Comparison of ENCODE assay signal across 11 cellular contexts in the genomic region with DNA sequence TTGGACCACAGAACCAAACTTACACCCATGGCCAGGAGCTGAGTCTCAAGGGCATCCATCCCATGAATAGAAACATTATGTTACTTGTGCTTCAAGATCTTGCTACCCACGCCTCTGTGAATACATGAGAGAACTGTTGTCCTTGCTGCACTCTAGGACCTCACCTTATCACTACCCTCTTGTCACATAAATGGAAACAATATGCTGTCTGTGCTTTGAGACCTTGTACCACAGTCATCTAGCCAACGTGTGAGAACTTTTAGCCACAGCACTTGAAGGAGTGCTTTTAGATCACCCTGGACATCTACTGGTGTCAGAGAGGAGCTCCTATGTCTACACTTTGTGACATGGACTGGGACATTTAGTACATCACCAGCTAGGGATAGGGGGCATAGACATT. TPM values are rescaled to one million over a fixed set of nuclear protein-coding genes. Genes with fewer than 3 reads are reported as not detected.
A peak's percentile ranks its signal among the peaks of the same experiment; 100 is the strongest.
DNase-seq lines count a peak whose midpoint lies in the region; ATAC-seq and TF ChIP-seq lines count a peak whose summit lies in the region.
"Had no signal": no experiment of that assay in that cellular context is flagged by ENCODE, and none has a peak within 500 bp of the region (broad histone marks: within the 10 kb centered on the region; RNA-seq: fewer than 3 reads in every experiment).

No MANE protein-coding gene starts in this region.

- peak; percentile 12 to 35 for DNase-seq in activated T-cell treated with anti-CD3 and anti-CD28 coated beads, Interleukin-2, amount 50 U/mL, for 72 hours
- DNase-seq in activated T-cell treated with anti-CD3 and anti-CD28 coated beads for 4 hours, result no peak
- no peak for DNase-seq in effector memory CD4-positive, alpha-beta T cell
- peak; percentile 48 for DNase-seq in testis
- DNase-seq in NCI-H2029 treated with DMSO at 0.1 percent for 48 hours (lab: John Stamatoyannopoulos, UW), result no peak
- no peak for DNase-seq in brain microvascular endothelial cell
- DNase-seq in DMS153 treated with DMSO at 0.1 percent for 48 hours (lab: John Stamatoyannopoulos, UW; ENCODE audit: unreplicated experiment), result no peak
- DNase-seq: left lung, NCI-H1105 treated with DMSO at 0.1 percent for 48 hours had no signal

- peak overlapping the region; percentile 96 for H3K27ac Mint-ChIP-seq in activated T-cell treated with anti-CD3 and anti-CD28 coated beads, Interleukin-2, amount 50 U/mL, for 72 hours
- H3K27ac Mint-ChIP-seq in T-helper 1 cell treated with Interleukin-12 subunit alpha and Interleukin-12 subunit beta and Interleukin-4 antibody, amounts not matched to agents 30 μg/mL and 1 μg/mL, for 36 hours, result peak overlapping the region; percentile 98

- ATAC-seq in activated T-cell treated with anti-CD3 and anti-CD28 coated beads, Interleukin-2, amount 50 U/mL, for 72 hours (replicated peaks in 1 of 2), result peak; percentile 33 to 39
- ATAC-seq: left lung, Right ventricle myocardium inferior had no signal

- in situ Hi-C loops in brain microvascular endothelial cell (cut with HindIII; ENCODE audit: low pct_ligation_motif_present, low sequenced_read_pairs), result no loop called here

- 50 to 67% methylated on average over 1 to 2 of the region's 2 CpGs for WGBS in testis, 2 donors

- H3K27me3 Mint-ChIP-seq in activated T-cell treated with anti-CD3 and anti-CD28 coated beads, Interleukin-2, amount 50 U/mL, for 72 hours (ENCODE audit: low read depth), result no peaks in the 10 kb centered on the region
- H3K27me3 Mint-ChIP-seq in T-helper 1 cell treated with Interleukin-12 subunit alpha and Interleukin-12 subunit beta and Interleukin-4 antibody, amounts not matched to agents 30 μg/mL and 1 μg/mL, for 36 hours (ENCODE audit: low read depth), result no peaks in the 10 kb centered on the region

- H3K27me3 ChIP-seq in effector memory CD4-positive, alpha-beta T cell (replicated peaks; ENCODE audit: control insufficient read depth, insufficient read depth, low read length, poor library complexity, severe bottlenecking), result no peaks in the 10 kb centered on the region
- no peaks in the 10 kb centered on the region for H3K27me3 ChIP-seq in testis
- H3K27me3 ChIP-seq in brain microvascular endothelial cell (replicated peaks), result no peaks in the 10 kb centered on the region
- H3K27me3 ChIP-seq: left lung had no signal

- peaks cover 69% of the 10 kb centered on the region for H3K4me1 Mint-ChIP-seq in activated T-cell treated with anti-CD3 and anti-CD28 coated beads, Interleukin-2, amount 50 U/mL, for 72 hours (ENCODE audit: low read depth)
- H3K4me1 Mint-ChIP-seq in T-helper 1 cell treated with Interleukin-12 subunit alpha and Interleukin-12 subunit beta and Interleukin-4 antibody, amounts not matched to agents 30 μg/mL and 1 μg/mL, for 36 hours (ENCODE audit: low read depth), result peaks cover 44% of the 10 kb centered on the region

- intact Hi-C loops in testis (cut with DNase I; ENCODE audit: low total_unique reads), result no loop called here

- H3K4me3 Mint-ChIP-seq in activated T-cell treated with anti-CD3 and anti-CD28 coated beads, Interleukin-2, amount 50 U/mL, for 72 hours, result peak overlapping the region; percentile 82 to 96
- no peak overlapping the region for H3K4me3 Mint-ChIP-seq in T-helper 1 cell treated with Interleukin-12 subunit alpha and Interleukin-12 subunit beta and Interleukin-4 antibody, amounts not matched to agents 30 μg/mL and 1 μg/mL, for 36 hours

- H3K36me3 Mint-ChIP-seq in activated T-cell treated with anti-CD3 and anti-CD28 coated beads, Interleukin-2, amount 50 U/mL, for 72 hours (ENCODE audit: insufficient read depth in 2 of 2), result peaks cover 9 to 10% of the 10 kb centered on the region in 2 donors
- H3K36me3 Mint-ChIP-seq in T-helper 1 cell treated with Interleukin-12 subunit alpha and Interleukin-12 subunit beta and Interleukin-4 antibody, amounts not matched to agents 30 μg/mL and 1 μg/mL, for 36 hours (ENCODE audit: low read depth), result peaks cover 5% of the 10 kb centered on the region

- no peak overlapping the region for H3K4me3 ChIP-seq in effector memory CD4-positive, alpha-beta T cell (ENCODE audit: insufficient read depth, low read depth, low read length, poor library complexity, severe bottlenecking)
- H3K4me3 ChIP-seq in testis, result no peak overlapping the region
- no peak overlapping the region for H3K4me3 ChIP-seq in brain microvascular endothelial cell (ENCODE audit: low read depth, low read length)
- H3K4me3 ChIP-seq: left lung had no signal

- no peak for TF ChIP-seq CTCF in testis (IDR thresholded peaks at IDR 0.05)
- no peak for TF ChIP-seq CTCF in brain microvascular endothelial cell (IDR thresholded peaks at IDR 0.05; ENCODE audit: low read depth, low read length, missing control alignments)

- H3K4me1 ChIP-seq in effector memory CD4-positive, alpha-beta T cell (ENCODE audit: control insufficient read depth, insufficient read depth, low read length, poor library complexity, severe bottlenecking), result peaks cover 34% of the 10 kb centered on the region
- H3K4me1 ChIP-seq in testis, result no peaks in the 10 kb centered on the region
- H3K4me1 ChIP-seq: left lung had no signal

- H3K9me3 Mint-ChIP-seq in activated T-cell treated with anti-CD3 and anti-CD28 coated beads, Interleukin-2, amount 50 U/mL, for 72 hours, result no peaks in the 10 kb centered on the region
- H3K9me3 Mint-ChIP-seq in T-helper 1 cell treated with Interleukin-12 subunit alpha and Interleukin-12 subunit beta and Interleukin-4 antibody, amounts not matched to agents 30 μg/mL and 1 μg/mL, for 36 hours, result no peaks in the 10 kb centered on the region

- no peaks in the 10 kb centered on the region for H3K9me3 ChIP-seq in effector memory CD4-positive, alpha-beta T cell (ENCODE audit: control insufficient read depth, low read length)
- H3K9me3 ChIP-seq in testis, result no peaks in the 10 kb centered on the region
- H3K9me3 ChIP-seq: left lung had no signal

- peak overlapping the region; percentile 83 for H3K27ac ChIP-seq in effector memory CD4-positive, alpha-beta T cell (ENCODE audit: insufficient read depth, low read length, poor library complexity, severe bottlenecking)
- H3K27ac ChIP-seq in testis, result no peak overlapping the region
- H3K27ac ChIP-seq in brain microvascular endothelial cell, result no peak overlapping the region
- H3K27ac ChIP-seq: left lung had no signal

- H3K36me3 ChIP-seq in effector memory CD4-positive, alpha-beta T cell (ENCODE audit: control insufficient read depth, insufficient read depth, low read length), result no peaks in the 10 kb centered on the region
- H3K36me3 ChIP-seq in testis (ENCODE audit: low read depth, missing control alignments) (no peaks in the 10 kb centered on the region), brain microvascular endothelial cell (replicated peaks) (no peaks in the 10 kb centered on the region)
- H3K36me3 ChIP-seq: left lung had no signal

- TF ChIP-seq POLR2A in testis (IDR thresholded peaks at IDR 0.05), result no peak

RNA-seq across cellular contexts. Expression of a gene that starts 30.7 kb away (rescaled TPM):
- total RNA-seq in activated T-cell treated with anti-CD3 and anti-CD28 coated beads, Interleukin-2, amount 50 U/mL, for 72 hours, result 100 to 1,000 TPM; 608 to 684 TPM
- 100 to 1,000 TPM; 246 to 260 TPM for total RNA-seq in testis
- 131 TPM for polyA plus RNA-seq in testis (ENCODE audit: insufficient read depth, low read depth, low replicate concordance)

Comparison
In these comparisons a context has a peak if more than half of its experiments do, and no peak if none do; other contexts are left out.
1. DNase-seq: peak in activated T-cell treated with anti-CD3 and anti-CD28 coated beads, Interleukin-2, amount 50 U/mL, for 72 hours (2 of 2) and testis (single experiment); none in activated T-cell treated with anti-CD3 and anti-CD28 coated beads for 4 hours (single experiment), effector memory CD4-positive, alpha-beta T cell (0 of 3), NCI-H2029 treated with DMSO at 0.1 percent for 48 hours (single experiment), brain microvascular endothelial cell (single experiment) and DMS153 treated with DMSO at 0.1 percent for 48 hours (single experiment).